In genomic region chr16:89570342-89570923, GRCh38 we compare ENCODE assay signal across 23 cellular contexts. TPM values are rescaled to one million over a fixed set of nuclear protein-coding genes. Genes with fewer than 3 reads are reported as not detected.
"Had no signal": no experiment of that assay in that cellular context is flagged by ENCODE, and none has a peak within 500 bp of the region (broad histone marks: within the 10 kb centered on the region; RNA-seq: fewer than 3 reads in every experiment).

No MANE protein-coding gene starts in this region.

- H3K4me3 ChIP-seq: cardiac muscle cell had no signal

- DNase-seq: activated CD4-positive, alpha-beta T cell treated with anti-CD3 and anti-CD28 coated beads for 48 hours; activated CD4-positive, alpha-beta T cell treated with anti-CD3 and anti-CD28 coated beads, Interleukin-2, amount 50 U/mL, for 4 hours; activated CD4-positive, CD25-positive, alpha-beta regulatory T cell treated with anti-CD3 and anti-CD28 coated beads, Interleukin-2, amount 50 U/mL, for 72 hours; activated CD8-positive, alpha-beta T cell treated with anti-CD3 and anti-CD28 coated beads, Interleukin-2, amount 10 ng/mL, durations not matched to agents 7 days and 5 days; activated gamma-delta T cell treated with Interleukin-2 at 50 U/mL for 16 hours; activated naive CD4-positive, alpha-beta T cell treated with anti-CD3 and anti-CD28 coated beads, Interleukin-2, amount 10 ng/mL, durations not matched to agents 7 days and 5 days; activated naive CD8-positive, alpha-beta T cell treated with anti-CD3 and anti-CD28 coated beads for 36 hours; activated T-cell treated with anti-CD3 and anti-CD28 coated beads, Interleukin-2, amount 50 U/mL, for 48 hours; brain microvascular endothelial cell; Kasumi-1; NCI-H1105 treated with DMSO at 0.1 percent for 48 hours; NCI-H1436 treated with DMSO at 0.1 percent for 48 hours; NCI-H187; NCI-H2081 treated with DMSO at 0.1 percent for 48 hours; NCI-H446; NCI-H524; PC-3; SHP77 treated with DMSO at 0.1 percent for 48 hours; T-helper 17 cell; T-helper 9 cell had no signal

- H3K27ac Mint-ChIP-seq: activated CD8-positive, alpha-beta T cell treated with anti-CD3 and anti-CD28 coated beads, Interleukin-2, amount 10 ng/mL, durations not matched to agents 7 days and 5 days; activated naive CD4-positive, alpha-beta T cell treated with anti-CD3 and anti-CD28 coated beads, Interleukin-2, amount 10 ng/mL, durations not matched to agents 7 days and 5 days; activated naive CD8-positive, alpha-beta T cell treated with anti-CD3 and anti-CD28 coated beads for 36 hours; activated T-helper 2 cell treated with anti-CD3 and anti-CD28 coated beads, Interferon-gamma antibody, Interleukin-2, Interleukin-4, amounts not matched to agents 10 μg/mL and 5 μg/mL and 100 μg/mL, durations not matched to agents 14 hours and 24 hours and 36 hours; T-helper 17 cell; WTC11 had no signal

- H3K36me3 ChIP-seq: brain microvascular endothelial cell, cardiac muscle cell had no signal

- H3K27me3 ChIP-seq: brain microvascular endothelial cell had no signal

- H3K9me3 Mint-ChIP-seq: activated naive CD4-positive, alpha-beta T cell treated with anti-CD3 and anti-CD28 coated beads, Interleukin-2, amount 10 ng/mL, durations not matched to agents 7 days and 5 days; activated naive CD8-positive, alpha-beta T cell treated with anti-CD3 and anti-CD28 coated beads for 36 hours; activated T-helper 2 cell treated with anti-CD3 and anti-CD28 coated beads, Interferon-gamma antibody, Interleukin-2, Interleukin-4, amounts not matched to agents 10 μg/mL and 5 μg/mL and 100 μg/mL, durations not matched to agents 14 hours and 24 hours and 36 hours; WTC11 had no signal

- ATAC-seq: activated CD8-positive, alpha-beta T cell treated with anti-CD3 and anti-CD28 coated beads, Interleukin-2, amount 10 ng/mL, durations not matched to agents 7 days and 5 days; PC-3; T-helper 17 cell; WTC11 had no signal

- H3K27ac ChIP-seq: brain microvascular endothelial cell, cardiac muscle cell had no signal

- H3K4me3 Mint-ChIP-seq: activated CD8-positive, alpha-beta T cell treated with anti-CD3 and anti-CD28 coated beads, Interleukin-2, amount 10 ng/mL, durations not matched to agents 7 days and 5 days; activated naive CD4-positive, alpha-beta T cell treated with anti-CD3 and anti-CD28 coated beads, Interleukin-2, amount 10 ng/mL, durations not matched to agents 7 days and 5 days; activated naive CD8-positive, alpha-beta T cell treated with anti-CD3 and anti-CD28 coated beads for 36 hours; T-helper 17 cell; WTC11 had no signal

- H3K27me3 Mint-ChIP-seq: T-helper 17 cell had no signal

RNA-seq across cellular contexts. Expression of gene DPEP1, which starts 43.0 kb away (rescaled TPM):
- total RNA-seq: activated CD8-positive, alpha-beta T cell treated with anti-CD3 and anti-CD28 coated beads, Interleukin-2, amount 10 ng/mL, durations not matched to agents 7 days and 5 days; activated T-helper 2 cell treated with anti-CD3 and anti-CD28 coated beads, Interferon-gamma antibody, Interleukin-2, Interleukin-4, amounts not matched to agents 10 μg/mL and 5 μg/mL and 100 μg/mL, durations not matched to agents 14 hours and 24 hours and 36 hours; PC-3; T-helper 17 cell had no signal
